2 cellular contexts compared by ENCODE assay signal in the genomic region with DNA sequence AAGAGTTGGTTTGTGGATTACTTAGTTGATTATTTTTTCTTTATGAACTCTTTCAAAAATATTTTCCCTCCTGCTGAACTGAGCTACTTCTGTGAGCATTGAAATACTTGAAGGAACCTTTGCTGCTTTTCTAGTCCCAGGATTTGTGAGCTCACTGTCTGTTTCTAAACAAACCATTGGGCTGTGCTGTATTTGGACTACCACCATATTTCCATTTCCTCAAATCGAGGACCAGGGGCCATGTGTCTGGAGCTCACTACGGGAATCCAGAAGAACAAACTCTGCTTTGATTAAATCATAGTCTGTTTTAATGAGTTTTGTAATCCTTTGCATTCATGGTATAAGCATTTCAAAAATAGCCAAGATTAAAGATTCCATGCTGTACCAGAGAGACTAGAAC.
TF ChIP-seq lines count a peak whose summit lies in the region.

No MANE protein-coding gene starts in this region.

TF ChIP-seq in IMR-90, 13 proteins besides CTCF, POLR2A, EP300 and RAD21:
- no peak for TF ChIP-seq CEBPB (IDR thresholded peaks at IDR 0.05; ENCODE audit: low read depth, low read length)
- TF ChIP-seq MAFK (IDR thresholded peaks at IDR 0.05; ENCODE audit: low read depth, low read length) = no peak
- TF ChIP-seq, protein P1, sequence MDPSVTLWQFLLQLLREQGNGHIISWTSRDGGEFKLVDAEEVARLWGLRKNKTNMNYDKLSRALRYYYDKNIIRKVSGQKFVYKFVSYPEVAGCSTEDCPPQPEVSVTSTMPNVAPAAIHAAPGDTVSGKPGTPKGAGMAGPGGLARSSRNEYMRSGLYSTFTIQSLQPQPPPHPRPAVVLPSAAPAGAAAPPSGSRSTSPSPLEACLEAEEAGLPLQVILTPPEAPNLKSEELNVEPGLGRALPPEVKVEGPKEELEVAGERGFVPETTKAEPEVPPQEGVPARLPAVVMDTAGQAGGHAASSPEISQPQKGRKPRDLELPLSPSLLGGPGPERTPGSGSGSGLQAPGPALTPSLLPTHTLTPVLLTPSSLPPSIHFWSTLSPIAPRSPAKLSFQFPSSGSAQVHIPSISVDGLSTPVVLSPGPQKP (IDR thresholded peaks at IDR 0.05; ENCODE audit: borderline replicate concordance, low read depth, low read length) = no peak
- no peak for TF ChIP-seq BHLHE40 (IDR thresholded peaks at IDR 0.05; ENCODE audit: low read depth, low read length)
- no peak for TF ChIP-seq RFX5 (IDR thresholded peaks at IDR 0.05; ENCODE audit: low read depth, low read length)
- TF ChIP-seq FOS (IDR thresholded peaks at IDR 0.05; ENCODE audit: low read depth, low read length) = no peak
- no peak for TF ChIP-seq MAZ (IDR thresholded peaks at IDR 0.05; ENCODE audit: borderline replicate concordance, low read depth, low read length)
- no peak for TF ChIP-seq MXI1 (IDR thresholded peaks at IDR 0.05; ENCODE audit: borderline replicate concordance, low read depth, low read length)
- TF ChIP-seq RCOR1 (IDR thresholded peaks at IDR 0.05; ENCODE audit: insufficient replicate concordance, low read length) = no peak
- TF ChIP-seq CHD1 (IDR thresholded peaks at IDR 0.05; ENCODE audit: low read depth, low read length) = no peak
- TF ChIP-seq, protein P2, sequence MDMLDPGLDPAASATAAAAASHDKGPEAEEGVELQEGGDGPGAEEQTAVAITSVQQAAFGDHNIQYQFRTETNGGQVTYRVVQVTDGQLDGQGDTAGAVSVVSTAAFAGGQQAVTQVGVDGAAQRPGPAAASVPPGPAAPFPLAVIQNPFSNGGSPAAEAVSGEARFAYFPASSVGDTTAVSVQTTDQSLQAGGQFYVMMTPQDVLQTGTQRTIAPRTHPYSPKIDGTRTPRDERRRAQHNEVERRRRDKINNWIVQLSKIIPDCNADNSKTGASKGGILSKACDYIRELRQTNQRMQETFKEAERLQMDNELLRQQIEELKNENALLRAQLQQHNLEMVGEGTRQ (IDR thresholded peaks at IDR 0.05; ENCODE audit: low read depth, low read length) = no peak
- no peak for TF ChIP-seq SMC3 (IDR thresholded peaks at IDR 0.05; ENCODE audit: low read depth, low read length)

TF ChIP-seq in GM12878, 131 proteins besides CTCF, POLR2A, EP300 and RAD21:
- TF ChIP-seq, protein P3, sequence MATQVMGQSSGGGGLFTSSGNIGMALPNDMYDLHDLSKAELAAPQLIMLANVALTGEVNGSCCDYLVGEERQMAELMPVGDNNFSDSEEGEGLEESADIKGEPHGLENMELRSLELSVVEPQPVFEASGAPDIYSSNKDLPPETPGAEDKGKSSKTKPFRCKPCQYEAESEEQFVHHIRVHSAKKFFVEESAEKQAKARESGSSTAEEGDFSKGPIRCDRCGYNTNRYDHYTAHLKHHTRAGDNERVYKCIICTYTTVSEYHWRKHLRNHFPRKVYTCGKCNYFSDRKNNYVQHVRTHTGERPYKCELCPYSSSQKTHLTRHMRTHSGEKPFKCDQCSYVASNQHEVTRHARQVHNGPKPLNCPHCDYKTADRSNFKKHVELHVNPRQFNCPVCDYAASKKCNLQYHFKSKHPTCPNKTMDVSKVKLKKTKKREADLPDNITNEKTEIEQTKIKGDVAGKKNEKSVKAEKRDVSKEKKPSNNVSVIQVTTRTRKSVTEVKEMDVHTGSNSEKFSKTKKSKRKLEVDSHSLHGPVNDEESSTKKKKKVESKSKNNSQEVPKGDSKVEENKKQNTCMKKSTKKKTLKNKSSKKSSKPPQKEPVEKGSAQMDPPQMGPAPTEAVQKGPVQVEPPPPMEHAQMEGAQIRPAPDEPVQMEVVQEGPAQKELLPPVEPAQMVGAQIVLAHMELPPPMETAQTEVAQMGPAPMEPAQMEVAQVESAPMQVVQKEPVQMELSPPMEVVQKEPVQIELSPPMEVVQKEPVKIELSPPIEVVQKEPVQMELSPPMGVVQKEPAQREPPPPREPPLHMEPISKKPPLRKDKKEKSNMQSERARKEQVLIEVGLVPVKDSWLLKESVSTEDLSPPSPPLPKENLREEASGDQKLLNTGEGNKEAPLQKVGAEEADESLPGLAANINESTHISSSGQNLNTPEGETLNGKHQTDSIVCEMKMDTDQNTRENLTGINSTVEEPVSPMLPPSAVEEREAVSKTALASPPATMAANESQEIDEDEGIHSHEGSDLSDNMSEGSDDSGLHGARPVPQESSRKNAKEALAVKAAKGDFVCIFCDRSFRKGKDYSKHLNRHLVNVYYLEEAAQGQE (IDR thresholded peaks at IDR 0.05; ENCODE audit: low read depth, low read length) = no peak
